ENCODE assay signal across 18 cellular contexts in genomic region chr14:58768977-58769376, GRCh38.
"Had no signal": no experiment of that assay in that cellular context is flagged by ENCODE, and none has a peak within 500 bp of the region (broad histone marks: within the 10 kb centered on the region; RNA-seq: fewer than 3 reads in every experiment).

No MANE protein-coding gene starts in this region.

- DNase-seq: activated CD4-positive, alpha-beta T cell treated with anti-CD3 and anti-CD28 coated beads, Interleukin-2, amount 10 ng/mL, durations not matched to agents 7 days and 5 days; activated CD4-positive, CD25-positive, alpha-beta regulatory T cell; activated naive CD4-positive, alpha-beta T cell treated with anti-CD3 and anti-CD28 coated beads for 36 hours; activated T-cell treated with anti-CD3 and anti-CD28 coated beads for 4 hours; central memory CD4-positive, alpha-beta T cell; cortex of kidney; effector memory CD4-positive, alpha-beta T cell; gastrocnemius medialis; left lung; stimulated activated CD4-positive, alpha-beta T cell treated with anti-CD3 and anti-CD28 coated beads, Interleukin-15, amount 100 ng/mL, for 24 hours; stimulated activated CD4-positive, alpha-beta T cell treated with anti-CD3 and anti-CD28 coated beads, Interleukin-4, amount 100 ng/mL, for 24 hours; T-helper 17 cell had no signal

- H3K4me3 ChIP-seq: gastrocnemius medialis, hepatocyte, left lung, thoracic aorta had no signal

- ATAC-seq: activated T-helper 17 cell treated with anti-CD3 and anti-CD28 coated beads, Interleukin-2, amount 50 U/mL, for 72 hours; gastrocnemius medialis; left lung; T-helper 17 cell had no signal

- H3K4me3 Mint-ChIP-seq: activated CD4-positive, alpha-beta T cell treated with anti-CD3 and anti-CD28 coated beads, Interleukin-2, amount 10 ng/mL, durations not matched to agents 7 days and 5 days; activated naive CD4-positive, alpha-beta T cell treated with anti-CD3 and anti-CD28 coated beads for 36 hours; activated T-helper 17 cell treated with anti-CD3 and anti-CD28 coated beads, Interleukin-2, amount 50 U/mL, for 72 hours; neural crest cell; stimulated activated naive CD8-positive, alpha-beta T cell treated with anti-CD3 and anti-CD28 coated beads, Interleukin-15, Interleukin-2, amounts not matched to agents 100 ng/mL and 50 ng/mL, for 24 hours; T-helper 17 cell had no signal

- H3K27ac ChIP-seq: epithelial cell of prostate, gastrocnemius medialis, hepatocyte, left lung, thoracic aorta had no signal

- H3K4me1 Mint-ChIP-seq: activated CD4-positive, alpha-beta T cell treated with anti-CD3 and anti-CD28 coated beads, Interleukin-2, amount 10 ng/mL, durations not matched to agents 7 days and 5 days; activated T-helper 17 cell treated with anti-CD3 and anti-CD28 coated beads, Interleukin-2, amount 50 U/mL, for 72 hours; T-helper 17 cell had no signal

- H3K4me1 ChIP-seq: gastrocnemius medialis, left lung had no signal

- H3K9me3 Mint-ChIP-seq: activated CD4-positive, alpha-beta T cell treated with anti-CD3 and anti-CD28 coated beads, Interleukin-2, amount 10 ng/mL, durations not matched to agents 7 days and 5 days; activated naive CD4-positive, alpha-beta T cell treated with anti-CD3 and anti-CD28 coated beads for 36 hours; activated T-helper 17 cell treated with anti-CD3 and anti-CD28 coated beads, Interleukin-2, amount 50 U/mL, for 72 hours; neural crest cell; stimulated activated naive CD8-positive, alpha-beta T cell treated with anti-CD3 and anti-CD28 coated beads, Interleukin-15, Interleukin-2, amounts not matched to agents 100 ng/mL and 50 ng/mL, for 24 hours had no signal

- H3K27ac Mint-ChIP-seq: activated CD4-positive, alpha-beta T cell treated with anti-CD3 and anti-CD28 coated beads, Interleukin-2, amount 10 ng/mL, durations not matched to agents 7 days and 5 days; activated naive CD4-positive, alpha-beta T cell treated with anti-CD3 and anti-CD28 coated beads for 36 hours; activated T-helper 17 cell treated with anti-CD3 and anti-CD28 coated beads, Interleukin-2, amount 50 U/mL, for 72 hours; stimulated activated naive CD8-positive, alpha-beta T cell treated with anti-CD3 and anti-CD28 coated beads, Interleukin-15, Interleukin-2, amounts not matched to agents 100 ng/mL and 50 ng/mL, for 24 hours; T-helper 17 cell had no signal

- H3K27me3 ChIP-seq: gastrocnemius medialis, hepatocyte, left lung had no signal

- H3K27me3 Mint-ChIP-seq: activated CD4-positive, alpha-beta T cell treated with anti-CD3 and anti-CD28 coated beads, Interleukin-2, amount 10 ng/mL, durations not matched to agents 7 days and 5 days; stimulated activated naive CD8-positive, alpha-beta T cell treated with anti-CD3 and anti-CD28 coated beads, Interleukin-15, Interleukin-2, amounts not matched to agents 100 ng/mL and 50 ng/mL, for 24 hours had no signal

- H3K9me3 ChIP-seq: gastrocnemius medialis, left lung, thoracic aorta had no signal

- H3K36me3 ChIP-seq: gastrocnemius medialis, left lung, thoracic aorta had no signal
